24 cellular contexts compared by ENCODE assay signal in the genomic region with DNA sequence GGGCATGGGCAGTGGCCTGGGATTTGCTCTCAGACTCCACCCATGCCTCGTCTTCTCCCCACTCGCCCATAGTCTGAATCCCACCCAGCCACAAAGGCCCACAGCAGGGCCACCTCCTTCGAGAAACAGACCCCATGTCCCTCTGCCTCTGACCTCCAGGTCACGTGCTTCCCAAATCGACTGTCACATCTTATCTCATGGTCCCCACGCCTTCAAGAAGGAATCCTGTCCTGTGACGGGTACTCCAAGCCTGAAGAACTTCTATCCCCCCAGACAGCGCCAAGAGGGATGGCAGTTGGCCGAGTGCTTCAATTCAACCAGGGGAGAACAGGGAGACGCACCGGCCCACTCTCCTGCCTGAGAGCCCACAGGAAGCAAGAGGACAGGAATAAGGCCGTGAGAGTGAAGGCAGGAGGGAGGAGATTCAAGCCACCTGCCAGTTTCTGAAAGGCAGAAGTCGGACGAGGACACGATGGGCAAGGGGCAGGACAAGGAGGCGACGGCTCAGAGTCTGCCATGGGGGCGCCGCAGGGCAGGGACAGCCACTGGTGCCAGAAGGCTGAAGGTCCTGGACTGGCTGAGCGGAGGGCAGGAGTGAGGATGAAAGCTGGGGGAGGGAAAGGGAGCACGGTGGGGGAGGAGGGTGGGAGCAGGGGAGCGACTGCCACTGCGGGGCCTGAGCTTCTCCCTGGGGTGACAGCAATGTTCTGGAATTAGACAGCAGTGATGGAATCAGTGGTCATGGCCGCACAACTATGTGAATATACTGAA. TPM values are rescaled to one million over a fixed set of nuclear protein-coding genes. Genes with fewer than 3 reads are reported as not detected.
A peak's percentile ranks its signal among the peaks of the same experiment; 100 is the strongest.
DNase-seq lines count a peak whose midpoint lies in the region; ATAC-seq and TF ChIP-seq lines count a peak whose summit lies in the region.
"Had no signal": no experiment of that assay in that cellular context is flagged by ENCODE, and none has a peak within 500 bp of the region (broad histone marks: within the 10 kb centered on the region; RNA-seq: fewer than 3 reads in every experiment).

No MANE protein-coding gene starts in this region.

- POLR2A ChIA-PET in SK-N-SH (lab: Yijun Ruan, JAX): no interaction called here

- H3K9ac ChIP-seq in SK-N-SH: no peak overlapping the region
- H3K9ac ChIP-seq in muscle layer of colon (ENCODE audit: low read length): no peak overlapping the region
- H3K9ac ChIP-seq in skeletal muscle tissue (ENCODE audit: low read depth in 1 of 3, low read length in 3 of 3): peak overlapping the region; percentile 2 to 62 (median 61)
- H3K9ac ChIP-seq: KMS-11 had no signal

- H3K4me3 ChIP-seq in SK-N-SH (ENCODE audit: low read depth in 2 of 2, low read length in 1 of 2) (no peak overlapping the region), muscle layer of colon (ENCODE audit: low read depth in 1 of 2, low read length in 2 of 2) (no peak overlapping the region), skeletal muscle tissue (ENCODE audit: low read length in 3 of 3) (no peak overlapping the region)
- H3K4me3 ChIP-seq: ovary, thoracic aorta had no signal

- no peak for DNase-seq in SK-N-SH
- no peak for DNase-seq in hepatic stellate cell (ENCODE audit: low spot score)
- no peak for DNase-seq in stimulated activated naive B cell treated with anti-CD40 and anti-IgM and Interleukin-4, amounts not matched to agents 10 μg/mL and 1 μg/mL and 100 μg/mL, for 72 hours
- no peak for DNase-seq in foreskin melanocyte
- DNase-seq: 8988T; activated CD4-positive, alpha-beta T cell treated with anti-CD3 and anti-CD28 coated beads for 1 hour; activated CD8-positive, alpha-beta memory T cell treated with anti-CD3 and anti-CD28 coated beads, Interleukin-2, amount 10 ng/mL, durations not matched to agents 7 days and 5 days; activated effector memory CD4-positive, alpha-beta T cell treated with Interleukin-2 at 50 U/mL for 16 hours; DMS 273 treated with DMSO at 0.1 percent for 48 hours; left cardiac atrium; NCI-H2081 treated with DMSO at 0.1 percent for 48 hours; NCI-H526 treated with DMSO at 0.1 percent for 48 hours; small intestine; stimulated activated CD4-positive, alpha-beta T cell treated with anti-CD3 and anti-CD28 coated beads, Interleukin-4, amount 100 ng/mL, for 4 hours had no signal

- H3K9me3 Mint-ChIP-seq in brain: no peaks in the 10 kb centered on the region
- H3K9me3 Mint-ChIP-seq in stimulated activated naive B cell treated with anti-CD40 and anti-IgM and Interleukin-4, amounts not matched to agents 10 μg/mL and 1 μg/mL and 100 μg/mL, for 72 hours: no peaks in the 10 kb centered on the region
- H3K9me3 Mint-ChIP-seq: central memory CD8-positive, alpha-beta T cell; T-helper 2 cell treated with Interferon-gamma antibody and Interleukin-4, amounts not matched to agents 5 μg/mL and 100 μg/mL, for 36 hours had no signal

- peak; percentile 56 for ATAC-seq in SK-N-SH treated with all-trans-retinoic acid at 6 μM for 48 hours
- ATAC-seq in stimulated activated naive B cell treated with anti-CD40 and anti-IgM and Interleukin-4, amounts not matched to agents 10 μg/mL and 1 μg/mL and 100 μg/mL, for 72 hours (replicated peaks): no peak
- ATAC-seq: activated CD8-positive, alpha-beta memory T cell treated with anti-CD3 and anti-CD28 coated beads, Interleukin-2, amount 10 ng/mL, durations not matched to agents 7 days and 5 days; left cardiac atrium had no signal

- peaks cover 14 to 34% of the 10 kb centered on the region in 2 experiments for H3K36me3 ChIP-seq in SK-N-SH (replicated peaks in 1 of 2; ENCODE audit: control insufficient read depth in 1 of 2, insufficient read depth in 2 of 2, low read length in 1 of 2)
- peaks cover 27% of the 10 kb centered on the region for H3K36me3 ChIP-seq in muscle layer of colon (ENCODE audit: insufficient read depth, low read length)
- H3K36me3 ChIP-seq in skeletal muscle tissue (ENCODE audit: control insufficient read depth in 3 of 3, insufficient read depth in 3 of 3, low read length in 3 of 3): peaks cover 14 to 26% (median 24%) of the 10 kb centered on the region in 3 donors
- H3K36me3 ChIP-seq: ovary had no signal

- H2AFZ ChIP-seq in SK-N-SH (ENCODE audit: low read depth): no peak overlapping the region

- H4K20me1 ChIP-seq in SK-N-SH (ENCODE audit: insufficient read depth): peaks cover 21% of the 10 kb centered on the region; the same call in 1 of the 2 replicates

- H3F3A ChIP-seq in SK-N-SH (replicated peaks; ENCODE audit: insufficient read depth): no peaks in the 10 kb centered on the region

- TF ChIP-seq CTCF in SK-N-SH (IDR thresholded peaks at IDR 0.05): no peak
- no peak for TF ChIP-seq CTCF in brain (conservative IDR thresholded peaks at IDR 0.05)

- CTCF ChIA-PET in SK-N-SH (lab: Yijun Ruan, JAX): no interaction called here

- peaks cover 83% of the 10 kb centered on the region for H3K36me3 Mint-ChIP-seq in brain
- peaks cover 49 to 61% of the 10 kb centered on the region in 2 donors for H3K36me3 Mint-ChIP-seq in stimulated activated naive B cell treated with anti-CD40 and anti-IgM and Interleukin-4, amounts not matched to agents 10 μg/mL and 1 μg/mL and 100 μg/mL, for 72 hours

- peaks cover 9% of the 10 kb centered on the region for H3K4me1 Mint-ChIP-seq in brain
- H3K4me1 Mint-ChIP-seq in stimulated activated naive B cell treated with anti-CD40 and anti-IgM and Interleukin-4, amounts not matched to agents 10 μg/mL and 1 μg/mL and 100 μg/mL, for 72 hours: peaks cover 13 to 18% of the 10 kb centered on the region in 2 donors

- 86% methylated on average over 23 of the region's 24 CpGs for WGBS in SK-N-SH (ENCODE audit: low lambda C conversion rate)

- no peak overlapping the region for H3K4me3 Mint-ChIP-seq in brain
- H3K4me3 Mint-ChIP-seq in stimulated activated naive B cell treated with anti-CD40 and anti-IgM and Interleukin-4, amounts not matched to agents 10 μg/mL and 1 μg/mL and 100 μg/mL, for 72 hours: no peak overlapping the region
- H3K4me3 Mint-ChIP-seq: activated CD8-positive, alpha-beta memory T cell treated with anti-CD3 and anti-CD28 coated beads, Interleukin-2, amount 10 ng/mL, durations not matched to agents 7 days and 5 days; central memory CD8-positive, alpha-beta T cell; T-helper 2 cell treated with Interferon-gamma antibody and Interleukin-4, amounts not matched to agents 5 μg/mL and 100 μg/mL, for 36 hours had no signal

- H3K79me2 ChIP-seq in SK-N-SH (ENCODE audit: insufficient read depth): peaks cover 68% of the 10 kb centered on the region

- H3K9me2 ChIP-seq in SK-N-SH: no peaks in the 10 kb centered on the region

- no peak for TF ChIP-seq EP300 in SK-N-SH (IDR thresholded peaks at IDR 0.05; ENCODE audit: borderline replicate concordance in 1 of 2, low read depth in 1 of 2, low read length in 1 of 2)

- H3K27ac Mint-ChIP-seq in brain: peak overlapping the region in 4 of 5 experiments; percentile 51 to 87 (median 60)
- no peak overlapping the region for H3K27ac Mint-ChIP-seq in stimulated activated naive B cell treated with anti-CD40 and anti-IgM and Interleukin-4, amounts not matched to agents 10 μg/mL and 1 μg/mL and 100 μg/mL, for 72 hours
- H3K27ac Mint-ChIP-seq: activated CD8-positive, alpha-beta memory T cell treated with anti-CD3 and anti-CD28 coated beads, Interleukin-2, amount 10 ng/mL, durations not matched to agents 7 days and 5 days; T-helper 2 cell treated with Interferon-gamma antibody and Interleukin-4, amounts not matched to agents 5 μg/mL and 100 μg/mL, for 36 hours had no signal

- H3K4me1 ChIP-seq in SK-N-SH (ENCODE audit: control insufficient read depth in 1 of 2, insufficient read depth in 2 of 2, low read depth in 1 of 2, low read length in 1 of 2) (peaks cover 0 to 7% of the 10 kb centered on the region in 2 experiments; a peak in 2 of 4 replicates), muscle layer of colon (ENCODE audit: insufficient read depth, low read length) (peaks cover 19% of the 10 kb centered on the region), skeletal muscle tissue (ENCODE audit: control insufficient read depth in 3 of 3, insufficient read depth in 3 of 3, low read length in 3 of 3) (peaks cover 33 to 50% (median 45%) of the 10 kb centered on the region in 3 donors)

- no peak overlapping the region for H3K4me2 ChIP-seq in SK-N-SH
- H3K4me2 ChIP-seq: KMS-11 had no signal

- H3K27ac ChIP-seq in SK-N-SH (ENCODE audit: low read depth in 2 of 2, low read length in 1 of 2) (peak overlapping the region in 1 of 2 experiments; percentile 39; a peak in 1 of 4 replicates), muscle layer of colon (ENCODE audit: low read depth, low read length) (peak overlapping the region; percentile 29), skeletal muscle tissue (ENCODE audit: low read depth, low read length) (peak overlapping the region; percentile 4)
- H3K27ac ChIP-seq: C4-2B, KMS-11, ovary, thoracic aorta had no signal

- H3K27me3 ChIP-seq in SK-N-SH (ENCODE audit: insufficient read depth) (no peaks in the 10 kb centered on the region), muscle layer of colon (ENCODE audit: control insufficient read depth in 1 of 2, insufficient read depth in 2 of 2, low read length in 2 of 2) (no peaks in the 10 kb centered on the region), skeletal muscle tissue (ENCODE audit: control insufficient read depth in 3 of 3, insufficient read depth in 3 of 3, low read length in 3 of 3) (no peaks in the 10 kb centered on the region)
- H3K27me3 ChIP-seq: ovary had no signal

- H3K9me3 ChIP-seq in SK-N-SH: no peaks in the 10 kb centered on the region
- no peaks in the 10 kb centered on the region for H3K9me3 ChIP-seq in muscle layer of colon (ENCODE audit: low read length)
- H3K9me3 ChIP-seq in skeletal muscle tissue (ENCODE audit: control insufficient read depth in 3 of 3, low read length in 3 of 3): no peaks in the 10 kb centered on the region
- H3K9me3 ChIP-seq: ovary, thoracic aorta had no signal

- no peak for TF ChIP-seq RAD21 in SK-N-SH (IDR thresholded peaks at IDR 0.05; ENCODE audit: low read length)

- H3K27me3 Mint-ChIP-seq in brain: peaks cover 4% of the 10 kb centered on the region
- no peaks in the 10 kb centered on the region for H3K27me3 Mint-ChIP-seq in stimulated activated naive B cell treated with anti-CD40 and anti-IgM and Interleukin-4, amounts not matched to agents 10 μg/mL and 1 μg/mL and 100 μg/mL, for 72 hours
- H3K27me3 Mint-ChIP-seq: activated CD8-positive, alpha-beta memory T cell treated with anti-CD3 and anti-CD28 coated beads, Interleukin-2, amount 10 ng/mL, durations not matched to agents 7 days and 5 days; central memory CD8-positive, alpha-beta T cell had no signal

TF ChIP-seq in SK-N-SH treated with all-trans-retinoic acid at 6 μM for 48 hours, 23 proteins besides CTCF, POLR2A, EP300 and RAD21 (continues in another document):
- TF ChIP-seq ZNF8 (CRISPR knock-in tag; IDR thresholded peaks at IDR 0.05): no peak
- no peak for TF ChIP-seq ZNF565 (CRISPR knock-in tag; conservative IDR thresholded peaks at IDR 0.05; ENCODE audit: low read depth)
- no peak for TF ChIP-seq CSDC2 (CRISPR knock-in tag; IDR thresholded peaks at IDR 0.05)

RNA-seq across cellular contexts. Expression of gene MLLT1, which starts 16.3 kb away (rescaled TPM):
- polyA plus RNA-seq in SK-N-SH (2012; rRNA removed) (12.7 and 19.0 TPM in 2 replicates), brain (ENCODE audit: insufficient read depth, low read depth, low replicate concordance) (102 TPM)
- 7.9 and 13.5 TPM in 2 replicates for polyA plus RNA-seq in SK-N-SH (2012; cell fraction: cytosol; rRNA removed)
- polyA plus RNA-seq in SK-N-SH (2012; cell fraction: nucleus; rRNA removed): 31.0 and 38.9 TPM in 2 replicates
- total RNA-seq in skeletal muscle tissue: 2.6 TPM

Comparison
In these comparisons a context has a peak if more than half of its experiments do, and no peak if none do; other contexts are left out.
1. H3K9ac ChIP-seq: peak in skeletal muscle tissue (3 of 3); none in SK-N-SH (single experiment) and muscle layer of colon (single experiment).